Comparison of ENCODE assay signal across 17 cellular contexts in genomic region chr5:66615894-66616293, GRCh38. TPM values are rescaled to one million over a fixed set of nuclear protein-coding genes. Genes with fewer than 3 reads are reported as not detected.
DNase-seq lines count a peak whose midpoint lies in the region; ATAC-seq and TF ChIP-seq lines count a peak whose summit lies in the region.
"Had no signal": no experiment of that assay in that cellular context is flagged by ENCODE, and none has a peak within 500 bp of the region (broad histone marks: within the 10 kb centered on the region; RNA-seq: fewer than 3 reads in every experiment).

No MANE protein-coding gene starts in this region.

- H3K27me3 ChIP-seq in left lung (no peaks in the 10 kb centered on the region), upper lobe of right lung (no peaks in the 10 kb centered on the region)
- H3K27me3 ChIP-seq: BLaER1 treated with 17β-estradiol and CSF1 and Interleukin-3, amounts not matched to agents 10 nM and 100 nM had no signal

- peaks cover 3 to 4% of the 10 kb centered on the region in 2 donors for H3K4me1 ChIP-seq in left lung
- peaks cover 15% of the 10 kb centered on the region for H3K4me1 ChIP-seq in upper lobe of right lung

- TF ChIP-seq CTCF in VCaP (conservative IDR thresholded peaks at IDR 0.05) (no peak), left lung (IDR thresholded peaks at IDR 0.05) (no peak), upper lobe of right lung (IDR thresholded peaks at IDR 0.05) (no peak)

- no peak overlapping the region for H3K4me3 ChIP-seq in left lung
- H3K4me3 ChIP-seq in upper lobe of right lung: no peak overlapping the region
- H3K4me3 ChIP-seq: BLaER1 treated with 17β-estradiol and CSF1 and Interleukin-3, amounts not matched to agents 10 nM and 100 nM had no signal

- intact Hi-C loops in left lung (cut with DNase I): no loop called here
- intact Hi-C loops in upper lobe of right lung (cut with DNase I): no loop called here

- peaks cover 20% of the 10 kb centered on the region for H3K27me3 Mint-ChIP-seq in T-helper 1 cell treated with Interleukin-12 subunit alpha and Interleukin-12 subunit beta and Interleukin-4 antibody, amounts not matched to agents 30 μg/mL and 1 μg/mL, for 36 hours (ENCODE audit: low read depth)

- DNase-seq in T-helper 1 cell (no peak), left lung (no peak), upper lobe of right lung (no peak), DMS79 (lab: John Stamatoyannopoulos, UW) (no peak), SW 1271 (lab: John Stamatoyannopoulos, UW) (no peak)
- DNase-seq: AML-193; CD4-positive, CD25-positive, alpha-beta regulatory T cell; DMS 273 treated with DMSO at 0.1 percent for 48 hours; EL; GOT3; H9; HFFc6 had no signal

- H3K9me3 ChIP-seq in left lung: no peaks in the 10 kb centered on the region
- no peaks in the 10 kb centered on the region for H3K9me3 ChIP-seq in upper lobe of right lung
- H3K9me3 ChIP-seq: BLaER1 treated with 17β-estradiol and CSF1 and Interleukin-3, amounts not matched to agents 10 nM and 100 nM had no signal

- no peak overlapping the region for H3K4me3 Mint-ChIP-seq in T-helper 1 cell treated with Interleukin-12 subunit alpha and Interleukin-12 subunit beta and Interleukin-4 antibody, amounts not matched to agents 30 μg/mL and 1 μg/mL, for 36 hours
- H3K4me3 Mint-ChIP-seq: CD4-positive, CD25-positive, alpha-beta regulatory T cell; H9; HFFc6 had no signal

- H3K27ac Mint-ChIP-seq in T-helper 1 cell treated with Interleukin-12 subunit alpha and Interleukin-12 subunit beta and Interleukin-4 antibody, amounts not matched to agents 30 μg/mL and 1 μg/mL, for 36 hours: peak overlapping the region; percentile 14
- H3K27ac Mint-ChIP-seq: CD4-positive, CD25-positive, alpha-beta regulatory T cell; HFFc6 had no signal

- peaks cover 3% of the 10 kb centered on the region for H3K36me3 Mint-ChIP-seq in T-helper 1 cell treated with Interleukin-12 subunit alpha and Interleukin-12 subunit beta and Interleukin-4 antibody, amounts not matched to agents 30 μg/mL and 1 μg/mL, for 36 hours (ENCODE audit: low read depth)
- H3K36me3 Mint-ChIP-seq: CD4-positive, CD25-positive, alpha-beta regulatory T cell had no signal

- H3K36me3 ChIP-seq in left lung (no peaks in the 10 kb centered on the region), upper lobe of right lung (no peaks in the 10 kb centered on the region)
- H3K36me3 ChIP-seq: BLaER1 treated with 17β-estradiol and CSF1 and Interleukin-3, amounts not matched to agents 10 nM and 100 nM had no signal

- H3K27ac ChIP-seq in VCaP (peak overlapping the region; percentile 49), left lung (peak overlapping the region; percentile 14 to 36), upper lobe of right lung (peak overlapping the region; percentile 60)
- H3K27ac ChIP-seq: 22Rv1; BLaER1 treated with 17β-estradiol and CSF1 and Interleukin-3, amounts not matched to agents 10 nM and 100 nM had no signal

- peaks cover 37% of the 10 kb centered on the region for H3K4me1 Mint-ChIP-seq in T-helper 1 cell treated with Interleukin-12 subunit alpha and Interleukin-12 subunit beta and Interleukin-4 antibody, amounts not matched to agents 30 μg/mL and 1 μg/mL, for 36 hours (ENCODE audit: low read depth)
- H3K4me1 Mint-ChIP-seq: CD4-positive, CD25-positive, alpha-beta regulatory T cell had no signal

- ATAC-seq in left lung: no peak
- no peak for ATAC-seq in upper lobe of right lung
- ATAC-seq in HG02840 (IDR thresholded peaks at IDR 0.05; ENCODE audit: low FRiP score, unreplicated experiment): no peak

- H3K9me3 Mint-ChIP-seq in T-helper 1 cell treated with Interleukin-12 subunit alpha and Interleukin-12 subunit beta and Interleukin-4 antibody, amounts not matched to agents 30 μg/mL and 1 μg/mL, for 36 hours: no peaks in the 10 kb centered on the region
- H3K9me3 Mint-ChIP-seq: CD4-positive, CD25-positive, alpha-beta regulatory T cell; H9; HFFc6 had no signal

RNA-seq across cellular contexts. Expression of gene MAST4, which starts 19.7 kb away (rescaled TPM):
- 10 to 100 TPM; 52.2 to 57.6 TPM for total RNA-seq in left lung
- 52.6 TPM for total RNA-seq in upper lobe of right lung
